ENCODE assay signal across 8 cellular contexts in genomic region chr3:160565442-160566403, GRCh38. TPM values are rescaled to one million over a fixed set of nuclear protein-coding genes. Genes with fewer than 3 reads are reported as not detected.
A peak's percentile ranks its signal among the peaks of the same experiment; 100 is the strongest.
DNase-seq lines count a peak whose midpoint lies in the region; TF ChIP-seq lines count a peak whose summit lies in the region.

KPNA4 (minus strand) TSS chr3:160565571; CDS start chr3:160565282, 289 bp downstream.

- H2BK15ac ChIP-seq in neuronal stem cell (ENCODE audit: low read length), result peak within 1 kb of the TSS; percentile 92

- POLR2A ChIA-PET in HEK293T (lab: Yijun Ruan, JAX), result interaction anchor here (0.6 to 1.2 kb wide), 2 partner anchors 9 to 674 kb away, joined by 3 to 4 read pairs; no protein-coding TSS in a partner anchor

- H2AK5ac ChIP-seq in neuronal stem cell (ENCODE audit: low read depth, low read length), result peak within 1 kb of the TSS; percentile 63

- H3K23ac ChIP-seq in neuronal stem cell (ENCODE audit: low read depth, low read length, poor library complexity), result peak within 1 kb of the TSS; percentile 95

- TF ChIP-seq CTCF in subcutaneous adipose tissue (IDR thresholded peaks at IDR 0.05; ENCODE audit: low read depth), result no peak

- H2AFZ ChIP-seq in neuronal stem cell (ENCODE audit: low read length), result peak within 1 kb of the TSS; percentile 95

- H4K8ac ChIP-seq in neuronal stem cell (ENCODE audit: low read depth, low read length), result peak within 1 kb of the TSS; percentile 43

- peaks cover 8 to 34% of the 10 kb centered on the region in 2 donors for H3K9me3 ChIP-seq in neuronal stem cell (replicated peaks in 1 of 2; ENCODE audit: control insufficient read depth in 2 of 2, insufficient read depth in 1 of 2, low read depth in 1 of 2, low read length in 2 of 2)

- no CpG with 5 or more reads among the region's 71 CpGs for WGBS in neuronal stem cell (ENCODE audit: extremely low coverage in 2 of 2, insufficient read length in 2 of 2, insufficient replicate concordance in 1 of 2), 2 donors

- H3K27ac ChIP-seq in neuronal stem cell (replicated peaks; ENCODE audit: low read length), result peak within 1 kb of the TSS; percentile 99

- H3K4me3 ChIP-seq in neuronal stem cell (ENCODE audit: low read length in 2 of 2), result peak within 1 kb of the TSS; percentile 85 to 96

- no peak within 1 kb of the TSS for H3K4ac ChIP-seq in neuronal stem cell (ENCODE audit: low read length)

- H3K79me1 ChIP-seq in neuronal stem cell (ENCODE audit: low read depth, low read length), result peaks cover 4% of the 10 kb centered on the region

- no peak within 1 kb of the TSS for H4K91ac ChIP-seq in neuronal stem cell (ENCODE audit: low read depth, low read length, poor library complexity)

- peak within 1 kb of the TSS; percentile 97 for H3K14ac ChIP-seq in neuronal stem cell (ENCODE audit: low read length)

- DNase-seq in GF-D8 (lab: John Stamatoyannopoulos, UW) (peak; percentile 96), HEK293T (ENCODE audit: extremely low spot score) (peak; percentile 96), MV-4-11 (lab: John Stamatoyannopoulos, UW) (peak; percentile 97), SK-MEL-5 (ENCODE audit: low read depth, low spot score) (peak; percentile 97), foreskin melanocyte (peak; percentile 96), neuronal stem cell (ENCODE audit: low spot score) (peak; percentile 97)
- peak; percentile 97 for DNase-seq in activated naive CD4-positive, alpha-beta T cell treated with Interleukin-2 at 50 U/mL for 16 hours

- in situ Hi-C loops in SK-MEL-5 (cut with HindIII; ENCODE audit: low pct_unique_long_range_greater_than_20kb, low sequenced_read_pairs), result no loop called here

- peaks cover 0 to 2% of the 10 kb centered on the region in 2 donors for H3K4me1 ChIP-seq in neuronal stem cell (ENCODE audit: control insufficient read depth in 2 of 2, insufficient read depth in 1 of 2, low read depth in 1 of 2, low read length in 2 of 2)

- H2BK5ac ChIP-seq in neuronal stem cell (ENCODE audit: low read length), result peak within 1 kb of the TSS; percentile 90

- H2BK120ac ChIP-seq in neuronal stem cell (ENCODE audit: low read depth, low read length), result peak within 1 kb of the TSS; percentile 91

- no peaks in the 10 kb centered on the region for H3K27me3 ChIP-seq in neuronal stem cell (ENCODE audit: control insufficient read depth in 3 of 3, insufficient read depth in 3 of 3, low read depth in 1 of 3, low read length in 3 of 3)

- H3K9ac ChIP-seq in neuronal stem cell (ENCODE audit: low read depth, low read length, poor library complexity), result peak within 1 kb of the TSS; percentile 96

- CTCF ChIA-PET in HEK293T (lab: Yijun Ruan, JAX), result no interaction called here

- peaks cover 7 to 45% of the 10 kb centered on the region in 2 donors for H3K36me3 ChIP-seq in neuronal stem cell (replicated peaks in 1 of 2; ENCODE audit: control insufficient read depth in 2 of 2, insufficient read depth in 2 of 2, low read length in 2 of 2)

- no peak within 1 kb of the TSS for H2BK12ac ChIP-seq in neuronal stem cell (ENCODE audit: low read length)

- peak within 1 kb of the TSS; percentile 83 for H3K4me2 ChIP-seq in neuronal stem cell (ENCODE audit: insufficient read depth, low read length, poor library complexity, severe bottlenecking)

- H3K18ac ChIP-seq in neuronal stem cell (ENCODE audit: low read length), result peak within 1 kb of the TSS; percentile 97

TF ChIP-seq in HEK293T, 16 proteins besides CTCF, POLR2A, EP300 and RAD21:
- TF ChIP-seq ELF4 (IDR thresholded peaks at IDR 0.05), result peak; percentile 32; the same call in 1 of the 2 replicates
- TF ChIP-seq FOXK2 (IDR thresholded peaks at IDR 0.05), result no peak
- no peak for TF ChIP-seq TARDBP (IDR thresholded peaks at IDR 0.05)
- peak; percentile 97 for TF ChIP-seq L3MBTL2 (conservative IDR thresholded peaks at IDR 0.05)
- no peak for TF ChIP-seq SP1 (IDR thresholded peaks at IDR 0.05)
- no peak for TF ChIP-seq CTBP1 (IDR thresholded peaks at IDR 0.05; ENCODE audit: borderline replicate concordance)
- no peak for TF ChIP-seq ARNT (IDR thresholded peaks at IDR 0.05)
- no peak for TF ChIP-seq BHLHE40 (IDR thresholded peaks at IDR 0.05; ENCODE audit: borderline replicate concordance)
- no peak for TF ChIP-seq ZNF384 (IDR thresholded peaks at IDR 0.05)
- TF ChIP-seq FOXM1 (IDR thresholded peaks at IDR 0.05; ENCODE audit: borderline replicate concordance), result no peak
- no peak for TF ChIP-seq HDGF (IDR thresholded peaks at IDR 0.05; ENCODE audit: borderline replicate concordance)

RNA-seq across cellular contexts. Expression of gene KPNA4, which starts in this region (rescaled TPM):
- 27.2 and 29.8 TPM in 2 replicates for total RNA-seq in SK-MEL-5 (2014; rRNA removed; shearing (Covaris generic))
- 19.6 and 25.3 TPM in 2 replicates for polyA plus RNA-seq in SK-MEL-5 (2015; cell fraction: cytosol; rRNA removed)
- polyA plus RNA-seq in SK-MEL-5 (2015; cell fraction: nucleus; rRNA removed), result 8.0 and 8.5 TPM in 2 replicates
- polyA plus RNA-seq in neuronal stem cell (2013, experiment 1 of 2), result 25.2 TPM
- 27.1 TPM for polyA plus RNA-seq in neuronal stem cell (2013, experiment 2 of 2)
- total RNA-seq in subcutaneous adipose tissue, result 10 to 100 TPM; 31.1 to 70.3 (median 39.8) TPM

Comparison
In these comparisons a context has a peak if more than half of its experiments do, and no peak if none do; other contexts are left out.
1. Peak in every context shown above with its lines: DNase-seq, H3K4me3 ChIP-seq and H3K27ac ChIP-seq.